20 cellular contexts compared by ENCODE assay signal in genomic region chr12:12353807-12354206, GRCh38.
"Had no signal": no experiment of that assay in that cellular context is flagged by ENCODE, and none has a peak within 500 bp of the region (broad histone marks: within the 10 kb centered on the region; RNA-seq: fewer than 3 reads in every experiment).

No MANE protein-coding gene starts in this region.

- H3K4me1 ChIP-seq: prostate gland had no signal

- H3K36me3 Mint-ChIP-seq: activated naive CD4-positive, alpha-beta T cell treated with anti-CD3 and anti-CD28 coated beads, Interleukin-2, amount 50 U/mL, for 24 hours; naive thymus-derived CD8-positive, alpha-beta T cell had no signal

- DNase-seq: activated CD4-positive, alpha-beta T cell treated with anti-CD3 and anti-CD28 coated beads, Interleukin-2, amount 50 U/mL, for 1 hour; amniotic stem cell; hippocampal formation; kidney; left ventricle myocardium inferior; mucosa of descending colon; naive thymus-derived CD8-positive, alpha-beta T cell; occipital lobe; right cardiac atrium; small intestine; stimulated activated CD4-positive, alpha-beta T cell treated with anti-CD3 and anti-CD28 coated beads, Interleukin-4, amount 100 ng/mL, for 24 hours; stimulated activated CD8-positive, alpha-beta memory T cell treated with anti-CD3 and anti-CD28 coated beads, Interleukin-4, amount 100 ng/mL, for 48 hours; stimulated activated naive CD4-positive, alpha-beta T cell treated with Interleukin-2 at 50 U/mL for 16 hours; substantia nigra had no signal

- ATAC-seq: activated CD4-positive, CD25-positive, alpha-beta regulatory T cell treated with anti-CD3 and anti-CD28 coated beads, Interleukin-2, amount 50 U/mL, for 24 hours; mucosa of descending colon; naive thymus-derived CD8-positive, alpha-beta T cell; right cardiac atrium had no signal

- H3K4me3 ChIP-seq: esophagus muscularis mucosa, left ventricle myocardium inferior, mucosa of descending colon, prostate gland, tibial nerve had no signal

- H3K9me3 ChIP-seq: esophagus muscularis mucosa, left ventricle myocardium inferior, mucosa of descending colon, prostate gland, tibial nerve had no signal

- H3K27ac Mint-ChIP-seq: T-helper 1 cell treated with Interleukin-12 subunit alpha and Interleukin-12 subunit beta and Interleukin-4 antibody, amounts not matched to agents 30 μg/mL and 1 μg/mL, for 36 hours had no signal

- H3K36me3 ChIP-seq: esophagus muscularis mucosa, left ventricle myocardium inferior, prostate gland, tibial nerve had no signal

- H3K27me3 ChIP-seq: esophagus muscularis mucosa, tibial nerve had no signal

- H3K27ac ChIP-seq: esophagus muscularis mucosa, left ventricle myocardium inferior, prostate gland, tibial nerve had no signal

- H3K4me3 Mint-ChIP-seq: activated naive CD4-positive, alpha-beta T cell treated with anti-CD3 and anti-CD28 coated beads, Interleukin-2, amount 50 U/mL, for 24 hours; T-helper 1 cell treated with Interleukin-12 subunit alpha and Interleukin-12 subunit beta and Interleukin-4 antibody, amounts not matched to agents 30 μg/mL and 1 μg/mL, for 36 hours had no signal

- H3K27me3 Mint-ChIP-seq: activated naive CD4-positive, alpha-beta T cell treated with anti-CD3 and anti-CD28 coated beads, Interleukin-2, amount 50 U/mL, for 24 hours; naive thymus-derived CD8-positive, alpha-beta T cell had no signal

- H3K9me3 Mint-ChIP-seq: activated naive CD4-positive, alpha-beta T cell treated with anti-CD3 and anti-CD28 coated beads, Interleukin-2, amount 50 U/mL, for 24 hours; naive thymus-derived CD8-positive, alpha-beta T cell; T-helper 1 cell treated with Interleukin-12 subunit alpha and Interleukin-12 subunit beta and Interleukin-4 antibody, amounts not matched to agents 30 μg/mL and 1 μg/mL, for 36 hours had no signal
